7 cellular contexts compared by ENCODE assay signal in genomic region chr7:143785415-143786182, GRCh38. TPM values are rescaled to one million over a fixed set of nuclear protein-coding genes. Genes with fewer than 3 reads are reported as not detected.
"Had no signal": no experiment of that assay in that cellular context is flagged by ENCODE, and none has a peak within 500 bp of the region (broad histone marks: within the 10 kb centered on the region; RNA-seq: fewer than 3 reads in every experiment).

No MANE protein-coding gene starts in this region.

RNA-seq across cellular contexts. Expression of gene CTAGE6, which starts 28.1 kb away (rescaled TPM):
- total RNA-seq: kidney epithelial cell, left lobe of liver, left ventricle myocardium inferior had no signal
- polyA plus RNA-seq: hepatocyte; keratinocyte; mammary epithelial cell; naive thymus-derived CD4-positive, alpha-beta T cell had no signal
